ENCODE assay signal across 15 cellular contexts in the genomic region with DNA sequence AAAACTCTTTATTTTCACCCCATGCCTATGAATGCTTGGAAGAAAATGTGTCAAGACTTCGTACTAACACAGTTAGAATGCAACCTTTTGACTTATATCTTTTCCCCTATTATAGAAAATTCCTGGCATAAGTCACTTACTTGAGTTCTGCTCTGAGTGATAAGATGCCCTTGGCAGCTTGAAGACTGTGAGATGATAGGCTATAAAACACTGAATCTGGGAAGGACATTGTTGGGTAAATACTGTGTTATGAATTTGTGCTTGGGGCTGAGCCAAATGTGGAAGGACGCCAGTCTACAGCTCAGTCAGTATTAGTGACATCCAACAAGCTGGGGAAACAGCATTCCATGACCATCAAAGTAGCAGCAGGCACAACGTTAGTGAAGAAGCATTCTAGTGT.
DNase-seq lines count a peak whose midpoint lies in the region; ATAC-seq and TF ChIP-seq lines count a peak whose summit lies in the region.
"Had no signal": no experiment of that assay in that cellular context is flagged by ENCODE, and none has a peak within 500 bp of the region (broad histone marks: within the 10 kb centered on the region; RNA-seq: fewer than 3 reads in every experiment).

No MANE protein-coding gene starts in this region.

- no peaks in the 10 kb centered on the region for H3K36me3 ChIP-seq in prostate gland

- ATAC-seq in HG02588 (IDR thresholded peaks at IDR 0.05; ENCODE audit: unreplicated experiment), result no peak
- ATAC-seq in stimulated activated naive CD8-positive, alpha-beta T cell treated with anti-CD3 and anti-CD28 coated beads, Interleukin-15, Interleukin-2, amounts not matched to agents 100 U/mL and 50 U/mL, for 24 hours, result no peak
- ATAC-seq: SK-N-SH treated with all-trans-retinoic acid at 6 μM for 48 hours had no signal

- no peaks in the 10 kb centered on the region for H3K9me3 ChIP-seq in prostate gland

- no peaks in the 10 kb centered on the region for H3K4me1 ChIP-seq in prostate gland (replicated peaks)

- intact Hi-C loops in prostate gland (cut with DNase I), result no loop called here

- no peak overlapping the region for H3K27ac ChIP-seq in prostate gland

- 13% methylated on average over 3 of the region's 3 CpGs for WGBS in prostate gland

- TF ChIP-seq CTCF in fibroblast of pulmonary artery (IDR thresholded peaks at IDR 0.05; ENCODE audit: low read length, missing control alignments), result no peak
- no peak for TF ChIP-seq CTCF in prostate gland (IDR thresholded peaks at IDR 0.05)

- H3K4me3 ChIP-seq in fibroblast of pulmonary artery (replicated peaks; ENCODE audit: low read depth, low read length) (no peak overlapping the region), prostate gland (no peak overlapping the region)

- H3K27me3 ChIP-seq in prostate gland (replicated peaks; ENCODE audit: insufficient read depth), result no peaks in the 10 kb centered on the region

- no peak for TF ChIP-seq POLR2A in prostate gland (IDR thresholded peaks at IDR 0.05)

- DNase-seq in DMS79 treated with DMSO at 0.1 percent for 48 hours (lab: John Stamatoyannopoulos, UW) (peak; percentile 23), OCI-M1 (lab: John Stamatoyannopoulos, UW) (peak; percentile 77), fibroblast of pulmonary artery (ENCODE audit: low read depth) (peak; percentile 3), prostate gland (ENCODE audit: low spot score) (peak; percentile 77), HT-29 (ENCODE audit: low spot score) (no peak)
- no peak for DNase-seq in stimulated activated CD8-positive, alpha-beta memory T cell treated with anti-CD3 and anti-CD28 coated beads, Interleukin-4, amount 100 ng/mL, for 48 hours
- DNase-seq in stimulated activated naive CD8-positive, alpha-beta T cell treated with anti-CD3 and anti-CD28 coated beads, Interleukin-15, Interleukin-2, amounts not matched to agents 100 U/mL and 50 U/mL, for 24 hours, result no peak
- DNase-seq: activated CD4-positive, alpha-beta memory T cell treated with anti-CD3 and anti-CD28 coated beads, Interleukin-2, amount 10 ng/mL, durations not matched to agents 7 days and 5 days; erythroblast; GF-D8; H9; NCI-H446; stimulated activated naive CD4-positive, alpha-beta T cell had no signal

Comparison
In these comparisons a context has a peak if more than half of its experiments do, and no peak if none do; other contexts are left out.
1. DNase-seq: peak in DMS79 treated with DMSO at 0.1 percent for 48 hours (single experiment), OCI-M1 (single experiment), fibroblast of pulmonary artery (single experiment) and prostate gland (single experiment); none in HT-29 (single experiment), stimulated activated CD8-positive, alpha-beta memory T cell treated with anti-CD3 and anti-CD28 coated beads, Interleukin-4, amount 100 ng/mL, for 48 hours (single experiment) and stimulated activated naive CD8-positive, alpha-beta T cell treated with anti-CD3 and anti-CD28 coated beads, Interleukin-15, Interleukin-2, amounts not matched to agents 100 U/mL and 50 U/mL, for 24 hours (single experiment).